12 cellular contexts compared by ENCODE assay signal in genomic region chr13:36778083-36778671, GRCh38. TPM values are rescaled to one million over a fixed set of nuclear protein-coding genes. Genes with fewer than 3 reads are reported as not detected.
DNase-seq lines count a peak whose midpoint lies in the region; ATAC-seq, FAIRE-seq and TF ChIP-seq lines count a peak whose summit lies in the region.
"Had no signal": no experiment of that assay in that cellular context is flagged by ENCODE, and none has a peak within 500 bp of the region (broad histone marks: within the 10 kb centered on the region; RNA-seq: fewer than 3 reads in every experiment).

No MANE protein-coding gene starts in this region.

- CTCF ChIA-PET in HepG2 (lab: Yijun Ruan, JAX; ENCODE audit: low intra/inter-chr PET ratio, low total read pairs): no interaction called here

- intact Hi-C loops in HepG2 (cut with micrococcal nuclease; ENCODE audit: unreplicated experiment): no loop called here

- 19% methylated on average over 5 of the region's 8 CpGs for WGBS in HepG2 (ENCODE audit: low lambda C conversion rate)

- peaks cover 10% of the 10 kb centered on the region for H3K4me1 ChIP-seq in astrocyte (ENCODE audit: insufficient read depth, low read length)
- no peaks in the 10 kb centered on the region for H3K4me1 ChIP-seq in HepG2 (ENCODE audit: insufficient read depth, low read length)
- no peaks in the 10 kb centered on the region for H3K4me1 ChIP-seq in Karpas-422 (ENCODE audit: low read length)

- BruUV-seq in HepG2 (replicated peaks; lab: Mats Ljungman, UMichigan): no TSS peak

- no peak for TF ChIP-seq POLR2A in HepG2 (IDR thresholded peaks at IDR 0.05; ENCODE audit: insufficient read depth in 1 of 2, low read depth in 2 of 2, low read length in 2 of 2)
- TF ChIP-seq POLR2A in erythroblast (IDR thresholded peaks at IDR 0.05; ENCODE audit: low read length): no peak

- no peaks in the 10 kb centered on the region for H3K27me3 Mint-ChIP-seq in astrocyte (ENCODE audit: low read depth, unreplicated experiment)

- H3K27ac Mint-ChIP-seq in astrocyte (ENCODE audit: unreplicated experiment): peak overlapping the region; percentile 98
- H3K27ac Mint-ChIP-seq: activated naive CD4-positive, alpha-beta T cell treated with anti-CD3 and anti-CD28 coated beads, Interleukin-2, amount 50 U/mL, for 24 hours; CD8-positive, alpha-beta T cell had no signal

- ATAC-seq in HG02623 (IDR thresholded peaks at IDR 0.05; ENCODE audit: unreplicated experiment): peak; percentile 57
- peak; percentile 61; the same call in 2 of the 3 replicates for ATAC-seq in HepG2
- ATAC-seq: CD8-positive, alpha-beta T cell had no signal

- TF ChIP-seq RAD21 in HepG2 (CRISPR knock-in tag; IDR thresholded peaks at IDR 0.05): no peak

- H4K20me1 ChIP-seq in astrocyte (ENCODE audit: insufficient read depth, low read length) (no peaks in the 10 kb centered on the region), HepG2 (ENCODE audit: insufficient read depth, low read length) (no peaks in the 10 kb centered on the region), Karpas-422 (ENCODE audit: insufficient read depth, low read depth, low read length) (no peaks in the 10 kb centered on the region)

- no peaks in the 10 kb centered on the region for H3K27me3 ChIP-seq in astrocyte (ENCODE audit: insufficient read depth, low read length)
- peaks cover 0 to 6% of the 10 kb centered on the region in 2 experiments; a peak in 3 of 5 replicates for H3K27me3 ChIP-seq in HepG2 (ENCODE audit: control insufficient read depth in 1 of 2, insufficient read depth in 2 of 2, low read length in 2 of 2)
- no peaks in the 10 kb centered on the region for H3K27me3 ChIP-seq in Karpas-422 (ENCODE audit: low read length)
- H3K27me3 ChIP-seq: neutrophil had no signal

- POLR2A ChIA-PET in HepG2 (lab: Yijun Ruan, JAX): no interaction called here

- TF ChIP-seq CTCF in astrocyte (IDR thresholded peaks at IDR 0.05; ENCODE audit: insufficient read depth, low read depth, low read length) (no peak), HepG2 (CRISPR knock-in tag; IDR thresholded peaks at IDR 0.05) (no peak)

- DNase-seq in AG20443 (ENCODE audit: low spot score): peak; percentile 26
- DNase-seq in astrocyte (ENCODE audit: low read depth): peak; percentile 96
- DNase-seq in HepG2 (ENCODE audit: low spot score): peak; percentile 21
- DNase-seq in NCI-H1436 (lab: John Stamatoyannopoulos, UW): no peak
- DNase-seq in activated T-cell treated with anti-CD3 and anti-CD28 coated beads, Interleukin-2, amount 50 U/mL, for 48 hours: no peak
- no peak for DNase-seq in Karpas-422
- DNase-seq in erythroblast (lab: John Stamatoyannopoulos, UW): no peak
- DNase-seq: CD8-positive, alpha-beta T cell had no signal

- H3K4me3 ChIP-seq in astrocyte (ENCODE audit: insufficient read depth, low read depth, low read length): peak overlapping the region; percentile 15
- no peak overlapping the region for H3K4me3 ChIP-seq in HepG2 (replicated peaks in 1 of 3; ENCODE audit: insufficient read depth in 1 of 3, low read depth in 2 of 3, low read length in 3 of 3)
- H3K4me3 ChIP-seq in Karpas-422 (ENCODE audit: low read length): no peak overlapping the region

- no peaks in the 10 kb centered on the region for H3K9me2 ChIP-seq in Karpas-422 (replicated peaks; ENCODE audit: insufficient read depth, low read length)

- peaks cover 11% of the 10 kb centered on the region for H3K9me3 Mint-ChIP-seq in astrocyte (ENCODE audit: unreplicated experiment)
- H3K9me3 Mint-ChIP-seq: activated naive CD4-positive, alpha-beta T cell treated with anti-CD3 and anti-CD28 coated beads, Interleukin-2, amount 50 U/mL, for 24 hours; CD8-positive, alpha-beta T cell had no signal

- FAIRE-seq in astrocyte (lab: Jason Lieb, UNC) (no peak), HepG2 (lab: Jason Lieb, UNC) (no peak)
- FAIRE-seq: frontal cortex had no signal

- H3K27ac ChIP-seq in astrocyte (ENCODE audit: low read depth, low read length) (peak overlapping the region; percentile 48), HepG2 (ENCODE audit: extremely low read length, insufficient read depth, low read length) (no peak overlapping the region), Karpas-422 (ENCODE audit: low read length) (no peak overlapping the region)
- H3K27ac ChIP-seq: neutrophil had no signal

- H2AFZ ChIP-seq in astrocyte (ENCODE audit: low read depth, low read length) (peak overlapping the region; percentile 65), HepG2 (ENCODE audit: low read length) (no peak overlapping the region), Karpas-422 (ENCODE audit: low read length) (no peak overlapping the region)

- peaks cover 46% of the 10 kb centered on the region for H3K4me1 Mint-ChIP-seq in astrocyte (ENCODE audit: low read depth, unreplicated experiment)
- H3K4me1 Mint-ChIP-seq: activated naive CD4-positive, alpha-beta T cell treated with anti-CD3 and anti-CD28 coated beads, Interleukin-2, amount 50 U/mL, for 24 hours had no signal

- H3K4me3 Mint-ChIP-seq in astrocyte (ENCODE audit: unreplicated experiment): peak overlapping the region; percentile 45
- H3K4me3 Mint-ChIP-seq: activated naive CD4-positive, alpha-beta T cell treated with anti-CD3 and anti-CD28 coated beads, Interleukin-2, amount 50 U/mL, for 24 hours; CD8-positive, alpha-beta T cell had no signal

- H3K79me2 ChIP-seq in astrocyte (ENCODE audit: insufficient read depth, low read length) (no peaks in the 10 kb centered on the region), HepG2 (ENCODE audit: insufficient read depth, low read length) (no peaks in the 10 kb centered on the region), Karpas-422 (ENCODE audit: low read length) (no peaks in the 10 kb centered on the region)

- no peaks in the 10 kb centered on the region for H3K36me3 Mint-ChIP-seq in astrocyte (ENCODE audit: low read depth, unreplicated experiment)
- H3K36me3 Mint-ChIP-seq: activated naive CD4-positive, alpha-beta T cell treated with anti-CD3 and anti-CD28 coated beads, Interleukin-2, amount 50 U/mL, for 24 hours; CD8-positive, alpha-beta T cell had no signal

- H3K36me3 ChIP-seq in astrocyte (ENCODE audit: insufficient read depth, low read length) (no peaks in the 10 kb centered on the region), HepG2 (replicated peaks in 1 of 2; ENCODE audit: control insufficient read depth in 1 of 2, insufficient read depth in 2 of 2, low read length in 2 of 2) (no peaks in the 10 kb centered on the region), Karpas-422 (ENCODE audit: insufficient read depth, low read length) (no peaks in the 10 kb centered on the region)
- H3K36me3 ChIP-seq: neutrophil had no signal

- H3K9ac ChIP-seq in astrocyte (ENCODE audit: low read length) (peak overlapping the region; percentile 51), HepG2 (ENCODE audit: insufficient read depth, low read depth, low read length) (no peak overlapping the region), Karpas-422 (ENCODE audit: low read length) (no peak overlapping the region)

- TF ChIP-seq EP300 in HepG2 (IDR thresholded peaks at IDR 0.05; ENCODE audit: low read depth in 2 of 2, low read length in 2 of 2) (no peak), HepG2 (CRISPR knock-in tag; IDR thresholded peaks at IDR 0.05; ENCODE audit: borderline replicate concordance) (no peak)

- peak overlapping the region; percentile 80 for H3K4me2 ChIP-seq in astrocyte (ENCODE audit: low read length)
- H3K4me2 ChIP-seq in HepG2 (ENCODE audit: low read depth, low read length): 0 out of 2 replicates have a peak overlapping the region, but pooled peaks have one; percentile 4
- no peak overlapping the region for H3K4me2 ChIP-seq in Karpas-422 (ENCODE audit: low read depth, low read length, poor library complexity, severe bottlenecking)

- in situ Hi-C loops in HepG2 (cut with HindIII; ENCODE audit: extremely low pct_ligation_motif_present, low pct_unique_long_range_greater_than_20kb): no loop called here

- no peaks in the 10 kb centered on the region for H3K9me3 ChIP-seq in astrocyte (ENCODE audit: insufficient read depth, low read depth, low read length)
- H3K9me3 ChIP-seq in HepG2 (ENCODE audit: low read length): no peaks in the 10 kb centered on the region
- H3K9me3 ChIP-seq in Karpas-422 (ENCODE audit: low read length): no peaks in the 10 kb centered on the region
- H3K9me3 ChIP-seq: neutrophil had no signal

TF ChIP-seq in HepG2, 621 proteins besides CTCF, POLR2A, EP300 and RAD21 (continues in another document):
- no peak for TF ChIP-seq ZBTB38 (CRISPR knock-in tag; IDR thresholded peaks at IDR 0.05)

RNA-seq across cellular contexts. Expression of gene RFXAP, which starts 40.8 kb away (rescaled TPM):
- 5.5 and 5.9 TPM in 2 replicates for total RNA-seq in astrocyte
- total RNA-seq in HepG2 (2016; rRNA removed; fragmentation: Illumina TruSeq; extraction: Trizol): 1.8 and 4.4 TPM in 2 replicates
- total RNA-seq in HepG2 (2016; cell fraction: cytosol; rRNA removed; fragmentation: Illumina TruSeq; extraction: Trizol; ENCODE audit: low read depth): 0.40 and 0.53 TPM in 2 replicates
- total RNA-seq in HepG2 (2016; cell fraction: insoluble cytoplasmic fraction; rRNA removed; fragmentation: Illumina TruSeq; extraction: Trizol): 2.1 and 3.6 TPM in 2 replicates
- 3.3 and 3.5 TPM in 2 replicates for total RNA-seq in HepG2 (2016; cell fraction: membrane; rRNA removed; fragmentation: Illumina TruSeq; extraction: Trizol)
- 4.8 and 5.9 TPM in 2 replicates for total RNA-seq in HepG2 (2016; cell fraction: nucleus; rRNA removed; fragmentation: Illumina TruSeq; extraction: Trizol)
- polyA plus RNA-seq in HepG2 (2011; rRNA removed): 6.9 and 7.9 TPM in 2 replicates
- 3.0 and 4.3 TPM in 2 replicates for polyA plus RNA-seq in HepG2 (2011; cell fraction: cytosol; rRNA removed)
- 5.9 and 7.8 TPM in 2 replicates for polyA plus RNA-seq in HepG2 (2011; cell fraction: nucleus; rRNA removed)
- 8.1 and 9.7 TPM in 2 replicates for polyA plus RNA-seq in HepG2 (2012)
- 0.99 and 2.0 TPM in 2 replicates for polyA plus RNA-seq in HepG2 (2016; cell fraction: cytosol; fragmentation: Illumina TruSeq; extraction: Trizol; ENCODE audit: low read depth)
- polyA plus RNA-seq in HepG2 (2016; cell fraction: insoluble cytoplasmic fraction; fragmentation: Illumina TruSeq; extraction: Trizol; ENCODE audit: low read depth): 12.7 and 13.6 TPM in 2 replicates
- 4.3 and 5.6 TPM in 2 replicates for polyA plus RNA-seq in HepG2 (2016; cell fraction: membrane; fragmentation: Illumina TruSeq; extraction: Trizol; ENCODE audit: low read depth)
- polyA plus RNA-seq in HepG2 (2016; cell fraction: nucleus; fragmentation: Illumina TruSeq; extraction: Trizol; ENCODE audit: insufficient read depth, low read depth): 17.8 and 18.4 TPM in 2 replicates
- polyA minus RNA-seq in HepG2 (2011; rRNA and poly(A)+ RNA removed; ENCODE audit: low replicate concordance): 1.7 and 1.9 TPM in 2 replicates
- 2.0 and 2.9 TPM in 2 replicates for polyA minus RNA-seq in HepG2 (2011; cell fraction: cytosol; rRNA and poly(A)+ RNA removed)
- polyA minus RNA-seq in HepG2 (2011; cell fraction: nucleus; rRNA and poly(A)+ RNA removed): 8.5 and 10.2 TPM in 2 replicates
- 6.3 and 16.0 TPM in 2 replicates for total RNA-seq in Karpas-422 (2014; rRNA removed; shearing (Covaris generic); ENCODE audit: low replicate concordance)

Comparison
In these comparisons a context has a peak if more than half of its experiments do, and no peak if none do; other contexts are left out.
1. DNase-seq: peak in AG20443 (single experiment), astrocyte (single experiment) and HepG2 (single experiment); none in NCI-H1436 (single experiment), activated T-cell treated with anti-CD3 and anti-CD28 coated beads, Interleukin-2, amount 50 U/mL, for 48 hours (0 of 2), Karpas-422 (single experiment) and erythroblast (0 of 2).